Comparison of ENCODE assay signal across 14 cellular contexts in genomic region chr1:247905899-247906503, GRCh38. TPM values are rescaled to one million over a fixed set of nuclear protein-coding genes. Genes with fewer than 3 reads are reported as not detected.
DNase-seq lines count a peak whose midpoint lies in the region; ATAC-seq, FAIRE-seq and TF ChIP-seq lines count a peak whose summit lies in the region.
"Had no signal": no experiment of that assay in that cellular context is flagged by ENCODE, and none has a peak within 500 bp of the region (broad histone marks: within the 10 kb centered on the region; RNA-seq: fewer than 3 reads in every experiment).

No MANE protein-coding gene starts in this region.

- H3K4me1 ChIP-seq in breast epithelium, result no peaks in the 10 kb centered on the region
- H3K4me1 ChIP-seq: foreskin keratinocyte, SJSA1 had no signal

- no peak for TF ChIP-seq POLR2A in breast epithelium (IDR thresholded peaks at IDR 0.05)

- H3K27me3 ChIP-seq in breast epithelium, result no peaks in the 10 kb centered on the region
- H3K27me3 ChIP-seq: foreskin keratinocyte, SJSA1 had no signal

- H3K27me3 Mint-ChIP-seq in activated CD4-positive, alpha-beta T cell treated with anti-CD3 and anti-CD28 coated beads, Interleukin-2, amount 10 ng/mL, durations not matched to agents 7 days and 5 days, result no peaks in the 10 kb centered on the region
- no peaks in the 10 kb centered on the region for H3K27me3 Mint-ChIP-seq in T-cell
- no peaks in the 10 kb centered on the region for H3K27me3 Mint-ChIP-seq in stimulated activated naive B cell treated with anti-CD40 and anti-IgM and Interleukin-4, amounts not matched to agents 10 μg/mL and 1 μg/mL and 100 μg/mL, for 72 hours

- H3K9me3 Mint-ChIP-seq in activated CD4-positive, alpha-beta T cell treated with anti-CD3 and anti-CD28 coated beads, Interleukin-2, amount 10 ng/mL, durations not matched to agents 7 days and 5 days, result peaks cover 11% of the 10 kb centered on the region
- H3K9me3 Mint-ChIP-seq in T-cell, result peaks cover 4 to 11% (median 9%) of the 10 kb centered on the region in 3 donors
- peaks cover 13 to 16% of the 10 kb centered on the region in 2 donors for H3K9me3 Mint-ChIP-seq in stimulated activated naive B cell treated with anti-CD40 and anti-IgM and Interleukin-4, amounts not matched to agents 10 μg/mL and 1 μg/mL and 100 μg/mL, for 72 hours

- POLR2A ChIA-PET in activated CD4-positive, alpha-beta T cell treated with anti-CD3 and anti-CD28 coated beads, Interleukin-2, amount 10 ng/mL, durations not matched to agents 7 days and 5 days (lab: Charles Lee), result interaction anchor here (0.6 kb wide), 1 partner anchor 49 kb away, joined by 3 read pairs; the partner anchor contains the start of gene TRIM58
- POLR2A ChIA-PET in T-cell (lab: Charles Lee), result interaction anchor here in 1 of 2 donors (0.5 to 0.6 kb wide), 2 partner anchors 32 to 919 kb away, joined by 3 to 7 read pairs; partner anchors contain the start of gene SH3BP5L

- H3K9me3 ChIP-seq in breast epithelium, result no peaks in the 10 kb centered on the region

- intact Hi-C loops in breast epithelium (cut with DNase I; ENCODE audit: low total_unique reads), result no loop called here

- peak overlapping the region; percentile 69 for H3K4me3 Mint-ChIP-seq in activated CD4-positive, alpha-beta T cell treated with anti-CD3 and anti-CD28 coated beads, Interleukin-2, amount 10 ng/mL, durations not matched to agents 7 days and 5 days
- peak overlapping the region; percentile 77 to 90 (median 80) for H3K4me3 Mint-ChIP-seq in T-cell
- peak overlapping the region; percentile 80 to 83 for H3K4me3 Mint-ChIP-seq in stimulated activated naive B cell treated with anti-CD40 and anti-IgM and Interleukin-4, amounts not matched to agents 10 μg/mL and 1 μg/mL and 100 μg/mL, for 72 hours

- no peak for FAIRE-seq in GM19239 (lab: Jason Lieb, UNC)
- FAIRE-seq: G401.6 had no signal

- ATAC-seq in T-cell (replicated peaks in 1 of 4), result peak in 2 of 4 experiments; percentile 16 to 39
- ATAC-seq in stimulated activated naive B cell treated with anti-CD40 and anti-IgM and Interleukin-4, amounts not matched to agents 10 μg/mL and 1 μg/mL and 100 μg/mL, for 72 hours (replicated peaks), result peak; percentile 39 to 41
- no peak for ATAC-seq in GM21423 (IDR thresholded peaks at IDR 0.05; ENCODE audit: unreplicated experiment)

- CTCF ChIA-PET in activated CD4-positive, alpha-beta T cell treated with anti-CD3 and anti-CD28 coated beads, Interleukin-2, amount 10 ng/mL, durations not matched to agents 7 days and 5 days (lab: Charles Lee), result no interaction called here
- CTCF ChIA-PET in T-cell (lab: Charles Lee), result no interaction called here

- DNase-seq in activated CD4-positive, alpha-beta T cell treated with anti-CD3 and anti-CD28 coated beads, Interleukin-2, amount 10 ng/mL, durations not matched to agents 7 days and 5 days, result no peak
- no peak for DNase-seq in activated CD4-positive, alpha-beta T cell treated with anti-CD3 and anti-CD28 coated beads for 1 hour
- no peak for DNase-seq in T-cell
- DNase-seq in breast epithelium (ENCODE audit: low spot score in 2 of 2), result no peak
- DNase-seq in stimulated activated naive B cell treated with anti-CD40 and anti-IgM and Interleukin-4, amounts not matched to agents 10 μg/mL and 1 μg/mL and 100 μg/mL, for 72 hours, result no peak
- no peak for DNase-seq in GM19239 (ENCODE audit: insufficient read length, low spot score)
- no peak for DNase-seq in NCI-H345 treated with DMSO at 0.1 percent for 48 hours (lab: John Stamatoyannopoulos, UW; ENCODE audit: unreplicated experiment)

- no peaks in the 10 kb centered on the region for H3K36me3 ChIP-seq in breast epithelium
- H3K36me3 ChIP-seq: SJSA1 had no signal

- TF ChIP-seq CTCF in breast epithelium (IDR thresholded peaks at IDR 0.05), result no peak

- H3K4me3 ChIP-seq in breast epithelium, result peak overlapping the region; percentile 22 to 60 (median 33)
- H3K4me3 ChIP-seq: SJSA1 had no signal

- H3K27ac Mint-ChIP-seq in activated CD4-positive, alpha-beta T cell treated with anti-CD3 and anti-CD28 coated beads, Interleukin-2, amount 10 ng/mL, durations not matched to agents 7 days and 5 days, result peak overlapping the region; percentile 91
- H3K27ac Mint-ChIP-seq in T-cell, result peak overlapping the region; percentile 56 to 84
- H3K27ac Mint-ChIP-seq in stimulated activated naive B cell treated with anti-CD40 and anti-IgM and Interleukin-4, amounts not matched to agents 10 μg/mL and 1 μg/mL and 100 μg/mL, for 72 hours, result peak overlapping the region; percentile 37

- H3K4me1 Mint-ChIP-seq in activated CD4-positive, alpha-beta T cell treated with anti-CD3 and anti-CD28 coated beads, Interleukin-2, amount 10 ng/mL, durations not matched to agents 7 days and 5 days, result peaks cover 38% of the 10 kb centered on the region
- H3K4me1 Mint-ChIP-seq in T-cell, result peaks cover 14 to 36% (median 15%) of the 10 kb centered on the region in 3 donors
- H3K4me1 Mint-ChIP-seq in stimulated activated naive B cell treated with anti-CD40 and anti-IgM and Interleukin-4, amounts not matched to agents 10 μg/mL and 1 μg/mL and 100 μg/mL, for 72 hours, result peaks cover 12 to 29% of the 10 kb centered on the region in 2 donors

- peaks cover 5% of the 10 kb centered on the region for H3K36me3 Mint-ChIP-seq in activated CD4-positive, alpha-beta T cell treated with anti-CD3 and anti-CD28 coated beads, Interleukin-2, amount 10 ng/mL, durations not matched to agents 7 days and 5 days (ENCODE audit: low read depth)
- no peaks in the 10 kb centered on the region for H3K36me3 Mint-ChIP-seq in T-cell
- peaks cover 4 to 5% of the 10 kb centered on the region in 2 donors for H3K36me3 Mint-ChIP-seq in stimulated activated naive B cell treated with anti-CD40 and anti-IgM and Interleukin-4, amounts not matched to agents 10 μg/mL and 1 μg/mL and 100 μg/mL, for 72 hours

- no peak overlapping the region for H3K27ac ChIP-seq in breast epithelium
- H3K27ac ChIP-seq: foreskin keratinocyte, SJSA1 had no signal

RNA-seq across cellular contexts. Expression of gene OR2W3, which starts 10.6 kb away (rescaled TPM):
- under 1 TPM; 0.37 to 0.79 TPM for total RNA-seq in activated CD4-positive, alpha-beta T cell treated with anti-CD3 and anti-CD28 coated beads, Interleukin-2, amount 10 ng/mL, durations not matched to agents 7 days and 5 days
- total RNA-seq in T-cell, result not detected
- total RNA-seq in breast epithelium, result 1 to 10 TPM in 1 of 3 donors, not detected in 2; 3.6 TPM
- total RNA-seq: foreskin keratinocyte, left lobe of liver, SJSA1 had no signal

RNA-seq across cellular contexts. Expression of gene OR2T8, which starts 14.1 kb away (rescaled TPM):
- total RNA-seq in activated CD4-positive, alpha-beta T cell treated with anti-CD3 and anti-CD28 coated beads, Interleukin-2, amount 10 ng/mL, durations not matched to agents 7 days and 5 days, result under 1 TPM; 0.21 to 0.22 TPM
- total RNA-seq in T-cell (not detected), breast epithelium (not detected)
- total RNA-seq: foreskin keratinocyte, left lobe of liver, posterior vena cava, SJSA1, urinary bladder had no signal

RNA-seq across cellular contexts. Expression of gene OR2AJ1, which starts 18.7 kb away (rescaled TPM):
- not detected for total RNA-seq in activated CD4-positive, alpha-beta T cell treated with anti-CD3 and anti-CD28 coated beads, Interleukin-2, amount 10 ng/mL, durations not matched to agents 7 days and 5 days
- total RNA-seq in T-cell (not detected), breast epithelium (not detected)
- total RNA-seq: foreskin keratinocyte, left lobe of liver, posterior vena cava, SJSA1, urinary bladder had no signal

RNA-seq across cellular contexts. Expression of gene OR2L8, which starts 42.7 kb away (rescaled TPM):
- total RNA-seq in activated CD4-positive, alpha-beta T cell treated with anti-CD3 and anti-CD28 coated beads, Interleukin-2, amount 10 ng/mL, durations not matched to agents 7 days and 5 days, result under 1 TPM in 1 of 2 experiments, not detected in 1; 0.29 TPM
- total RNA-seq in T-cell (1 to 10 TPM in 2 of 5 donors, not detected in 3; 1.2 TPM), breast epithelium (1 to 10 TPM in 1 of 3 donors, under 1 TPM in 1, not detected in 1; 0.73 to 1.3 TPM)
- total RNA-seq: foreskin keratinocyte, left lobe of liver, posterior vena cava, SJSA1 had no signal

RNA-seq across cellular contexts. Expression of gene TRIM58, which starts 49.0 kb away (rescaled TPM):
- total RNA-seq in activated CD4-positive, alpha-beta T cell treated with anti-CD3 and anti-CD28 coated beads, Interleukin-2, amount 10 ng/mL, durations not matched to agents 7 days and 5 days, result under 1 TPM; 0.69 to 0.79 TPM
- total RNA-seq in T-cell (under 1 TPM; 0.21 to 0.65 (median 0.46) TPM), breast epithelium (1 to 10 TPM in 2 of 3 donors, under 1 TPM in 1; 0.32 to 4.6 (median 1.0) TPM)
- total RNA-seq: foreskin keratinocyte, SJSA1 had no signal

Comparison
In these comparisons a context has a peak if more than half of its experiments do, and no peak if none do; other contexts are left out.
1. H3K27ac Mint-ChIP-seq: peak in every context shown above with its lines; median percentile 91 in activated CD4-positive, alpha-beta T cell treated with anti-CD3 and anti-CD28 coated beads, Interleukin-2, amount 10 ng/mL, durations not matched to agents 7 days and 5 days; 70 in T-cell; 37 in stimulated activated naive B cell treated with anti-CD40 and anti-IgM and Interleukin-4, amounts not matched to agents 10 μg/mL and 1 μg/mL and 100 μg/mL, for 72 hours.